ENCODE assay signal across 8 cellular contexts in the genomic region with DNA sequence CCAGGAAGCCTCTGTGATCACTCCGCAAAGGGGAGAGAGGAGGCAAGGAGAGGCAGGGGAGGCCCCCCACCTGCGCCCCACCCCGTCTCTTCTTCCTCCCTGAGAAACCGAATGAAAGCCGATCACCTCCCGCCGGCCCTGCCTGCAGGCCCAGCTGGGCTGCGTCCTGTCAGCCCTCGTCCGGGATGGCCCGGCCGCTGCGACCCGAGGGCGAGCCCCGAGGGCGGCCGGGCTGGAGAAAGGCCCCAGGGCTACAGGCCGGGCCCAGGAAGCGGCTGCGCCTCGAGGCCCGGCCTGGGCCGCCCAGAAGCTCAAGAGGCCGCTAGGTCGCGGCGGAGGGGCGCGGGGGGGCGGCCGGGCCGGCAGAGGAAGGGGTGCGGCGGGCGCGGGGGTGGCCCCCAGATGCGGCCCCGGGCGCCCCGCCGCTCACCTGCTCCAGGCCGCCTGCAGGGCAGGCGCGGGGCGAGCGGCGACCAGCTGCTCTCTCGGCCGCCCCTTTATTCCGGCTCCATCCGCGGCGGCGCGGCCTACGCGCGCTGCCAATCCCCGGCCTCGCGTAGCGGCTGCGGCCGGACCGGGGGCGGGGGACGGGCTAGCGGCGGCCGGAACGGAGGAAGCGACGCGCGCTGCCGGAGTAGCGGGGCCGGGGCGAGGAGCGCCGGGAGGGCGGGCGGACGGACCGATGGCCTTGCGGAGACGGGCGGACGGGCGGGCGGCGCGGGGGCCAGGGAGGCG. TPM values are rescaled to one million over a fixed set of nuclear protein-coding genes. Genes with fewer than 3 reads are reported as not detected.
DNase-seq lines count a peak whose midpoint lies in the region; ATAC-seq and TF ChIP-seq lines count a peak whose summit lies in the region.

A gene (minus strand): TSS at position 702 of the 735 bp plus-strand sequence. CDS start 2,407 bp downstream, outside the sequence.

- H3K27me3 ChIP-seq in neutrophil: no peaks in the 10 kb centered on the region

- no peaks in the 10 kb centered on the region for H3K9me3 ChIP-seq in neutrophil

- peak within 1 kb of the TSS; percentile 91 for H3K4me3 ChIP-seq in fibroblast of the aortic adventitia (ENCODE audit: low read depth, low read length)
- peak within 1 kb of the TSS; percentile 91 to 97 for H3K4me3 ChIP-seq in neutrophil (ENCODE audit: low read depth in 1 of 2, low read length in 1 of 2)

- DNase-seq in AG08396 (ENCODE audit: low spot score) (peak; percentile 69), fibroblast of the aortic adventitia (ENCODE audit: low read depth) (no peak), hepatic stellate cell (ENCODE audit: low spot score) (no peak)
- peak; percentile 46 for DNase-seq in activated CD4-positive, CD25-positive, alpha-beta regulatory T cell treated with anti-CD3 and anti-CD28 coated beads, Interleukin-2, amount 50 U/mL, for 72 hours
- no peak for DNase-seq in activated effector memory CD4-positive, alpha-beta T cell treated with Interleukin-2 at 50 U/mL for 16 hours

- peak within 1 kb of the TSS; percentile 94 for H3K27ac ChIP-seq in neutrophil

- ATAC-seq in GM19025 (IDR thresholded peaks at IDR 0.05; ENCODE audit: low read depth, unreplicated experiment): peak; percentile 23
- peak; percentile 7 for ATAC-seq in HG03139 (IDR thresholded peaks at IDR 0.05; ENCODE audit: unreplicated experiment)

- H3K4me1 ChIP-seq in neutrophil (ENCODE audit: control insufficient read depth in 1 of 2, insufficient read depth in 1 of 2, low read depth in 1 of 2, low read length in 1 of 2): peaks cover 54 to 56% of the 10 kb centered on the region in 2 experiments

- peaks cover 55% of the 10 kb centered on the region for H3K36me3 ChIP-seq in neutrophil

- TF ChIP-seq CTCF in fibroblast of the aortic adventitia (IDR thresholded peaks at IDR 0.05; ENCODE audit: insufficient read depth, low read length): no peak
- no peak for TF ChIP-seq CTCF in neutrophil (IDR thresholded peaks at IDR 0.05)

RNA-seq across cellular contexts. Expression of the gene that starts here (rescaled TPM):
- 2.3 and 4.8 TPM in 2 replicates for total RNA-seq in fibroblast of the aortic adventitia (ENCODE audit: low replicate concordance)

Comparison
In these comparisons a context has a peak if more than half of its experiments do, and no peak if none do; other contexts are left out.
1. DNase-seq: peak in AG08396 (single experiment) and activated CD4-positive, CD25-positive, alpha-beta regulatory T cell treated with anti-CD3 and anti-CD28 coated beads, Interleukin-2, amount 50 U/mL, for 72 hours (single experiment); none in fibroblast of the aortic adventitia (single experiment), activated effector memory CD4-positive, alpha-beta T cell treated with Interleukin-2 at 50 U/mL for 16 hours (single experiment) and hepatic stellate cell (single experiment).